9 cellular contexts compared by ENCODE assay signal in the genomic region with DNA sequence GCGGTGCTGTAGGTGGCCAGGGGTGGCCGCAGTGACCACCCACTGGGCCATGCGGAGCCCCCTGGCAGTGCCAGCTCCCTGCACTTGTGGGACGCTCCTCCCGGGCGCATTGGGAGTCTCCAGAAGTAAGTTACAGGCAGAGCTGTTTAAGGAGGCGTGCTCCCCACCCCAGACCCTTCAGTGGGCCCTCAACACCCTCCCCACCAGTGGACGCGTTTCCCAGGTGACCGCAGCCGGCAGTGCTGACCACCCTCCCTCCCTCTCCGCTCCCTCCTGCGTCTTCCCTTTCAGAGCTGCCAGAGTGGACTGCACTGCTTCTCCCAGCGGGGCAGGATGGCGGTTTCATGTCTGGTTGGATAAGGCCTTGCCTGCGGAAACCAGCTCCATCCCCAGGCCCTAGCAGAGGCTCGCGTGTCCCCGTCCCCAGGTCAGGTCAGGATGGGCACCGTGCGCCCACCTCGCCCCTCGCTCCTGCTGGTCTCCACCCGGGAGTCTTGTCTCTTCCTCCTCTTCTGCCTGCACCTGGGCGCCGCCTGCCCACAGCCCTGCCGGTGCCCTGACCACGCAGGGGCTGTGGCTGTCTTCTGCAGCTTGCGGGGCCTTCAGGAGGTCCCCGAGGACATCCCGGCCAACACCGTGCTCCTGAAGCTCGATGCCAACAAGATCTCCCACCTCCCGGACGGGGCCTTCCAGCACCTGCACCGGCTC. TPM values are rescaled to one million over a fixed set of nuclear protein-coding genes. Genes with fewer than 3 reads are reported as not detected.
DNase-seq lines count a peak whose midpoint lies in the region; ATAC-seq and TF ChIP-seq lines count a peak whose summit lies in the region.
"Had no signal": no experiment of that assay in that cellular context is flagged by ENCODE, and none has a peak within 500 bp of the region (broad histone marks: within the 10 kb centered on the region; RNA-seq: fewer than 3 reads in every experiment).

No MANE protein-coding gene starts in this region.

- 79 to 86% (median 83%) methylated on average over 30 to 36 of the region's 36 CpGs for whole genome bisulfite sequencing in spleen, 5 donors

- H3K4me3 Mint-ChIP-seq in activated naive CD8-positive, alpha-beta T cell treated with anti-CD3 and anti-CD28 coated beads for 36 hours: peak overlapping the region; percentile 59
- peak overlapping the region; percentile 41 to 65 (median 50) for H3K4me3 Mint-ChIP-seq in immature natural killer cell

- H3K36me3 Mint-ChIP-seq in activated naive CD8-positive, alpha-beta T cell treated with anti-CD3 and anti-CD28 coated beads for 36 hours: no peaks in the 10 kb centered on the region
- H3K36me3 Mint-ChIP-seq in immature natural killer cell: no peaks in the 10 kb centered on the region

- H3K27me3 ChIP-seq in HAP-1 (ENCODE audit: low read depth): peaks cover 7% of the 10 kb centered on the region; the same call in 1 of the 2 replicates
- peaks cover 0 to 11% (median 0%) of the 10 kb centered on the region in 7 donors for H3K27me3 ChIP-seq in spleen (replicated peaks in 1 of 7)

- H3K4me1 ChIP-seq in HAP-1: no peaks in the 10 kb centered on the region
- H3K4me1 ChIP-seq in spleen: peaks cover 5 to 18% (median 12%) of the 10 kb centered on the region in 6 donors

- no peaks in the 10 kb centered on the region for H3K9me3 Mint-ChIP-seq in activated naive CD8-positive, alpha-beta T cell treated with anti-CD3 and anti-CD28 coated beads for 36 hours
- peaks cover 0 to 6% (median 0%) of the 10 kb centered on the region in 6 donors for H3K9me3 Mint-ChIP-seq in immature natural killer cell

- no peak for DNase-seq in HAP-1 (ENCODE audit: low spot score in 2 of 2)
- DNase-seq in activated naive CD8-positive, alpha-beta T cell treated with anti-CD3 and anti-CD28 coated beads for 36 hours: no peak
- DNase-seq in immature natural killer cell: no peak
- peak; percentile 78 for DNase-seq in spleen
- no peak for DNase-seq in hypothalamus (lab: John Stamatoyannopoulos, UW)
- no peak for DNase-seq in NCI-H1105 treated with DMSO at 0.1 percent for 48 hours (lab: John Stamatoyannopoulos, UW)
- DNase-seq in activated CD4-positive, alpha-beta T cell treated with anti-CD3 and anti-CD28 coated beads for 1 hour: no peak

- no peak for TF ChIP-seq CTCF in spleen (IDR thresholded peaks at IDR 0.05 in 8 of 11, conservative IDR thresholded peaks at IDR 0.05 in 3 of 11)

- no peaks in the 10 kb centered on the region for H3K4me1 Mint-ChIP-seq in activated naive CD8-positive, alpha-beta T cell treated with anti-CD3 and anti-CD28 coated beads for 36 hours
- H3K4me1 Mint-ChIP-seq in immature natural killer cell: peaks cover 8 to 10% of the 10 kb centered on the region in 2 donors

- no peaks in the 10 kb centered on the region for H3K9me3 ChIP-seq in HAP-1
- peaks cover 0 to 21% (median 18%) of the 10 kb centered on the region in 8 donors for H3K9me3 ChIP-seq in spleen

- H3K36me3 ChIP-seq in HAP-1 (replicated peaks): no peaks in the 10 kb centered on the region
- peaks cover 0 to 4% (median 0%) of the 10 kb centered on the region in 6 donors for H3K36me3 ChIP-seq in spleen

- TF ChIP-seq POLR2A in spleen (IDR thresholded peaks at IDR 0.05): no peak

- in situ Hi-C loops in HAP-1 (cut with MboI; ENCODE audit: low sequenced_read_pairs): no loop called here

- H3K27ac ChIP-seq in spleen: peak overlapping the region in 1 of 8 donors; percentile 66
- H3K27ac ChIP-seq: KMS-11 had no signal

- H3K27me3 Mint-ChIP-seq in activated naive CD8-positive, alpha-beta T cell treated with anti-CD3 and anti-CD28 coated beads for 36 hours: peaks cover 18% of the 10 kb centered on the region
- peaks cover 3 to 15% (median 9%) of the 10 kb centered on the region in 3 donors for H3K27me3 Mint-ChIP-seq in immature natural killer cell (ENCODE audit: low read depth in 3 of 3)

- ATAC-seq in HG02870 (IDR thresholded peaks at IDR 0.05; ENCODE audit: unreplicated experiment): no peak

- no peak overlapping the region for H3K27ac Mint-ChIP-seq in activated naive CD8-positive, alpha-beta T cell treated with anti-CD3 and anti-CD28 coated beads for 36 hours
- no peak overlapping the region for H3K27ac Mint-ChIP-seq in immature natural killer cell

- peak overlapping the region; percentile 34 for H3K4me3 ChIP-seq in HAP-1
- peak overlapping the region; percentile 71 to 92 (median 76) for H3K4me3 ChIP-seq in spleen

- intact Hi-C loops in spleen (cut with DNase I; ENCODE audit: low total_unique reads): no loop called here

RNA-seq across cellular contexts. Expression of a gene that starts 1.1 kb away (rescaled TPM):
- total RNA-seq in activated naive CD8-positive, alpha-beta T cell treated with anti-CD3 and anti-CD28 coated beads for 36 hours: 1 to 10 TPM; 1.8 to 1.9 TPM
- under 1 TPM in 1 of 3 donors, not detected in 2; 0.29 TPM for polyA plus RNA-seq in immature natural killer cell
- 1 to 10 TPM; 1.3 to 4.9 (median 3.4) TPM for total RNA-seq in spleen
- polyA plus RNA-seq in spleen: under 1 TPM; 0.24 to 0.86 (median 0.26) TPM
